8 cellular contexts compared by ENCODE assay signal in genomic region chr9:65675589-65676021, GRCh38. TPM values are rescaled to one million over a fixed set of nuclear protein-coding genes. Genes with fewer than 3 reads are reported as not detected.
DNase-seq lines count a peak whose midpoint lies in the region; TF ChIP-seq lines count a peak whose summit lies in the region.
"Not testable (repeated sequence)": the region's sequence is repeated elsewhere in the genome, so short reads cannot be mapped to it uniquely, and the experiment has no call there.

Gene ZNG1E (plus strand): TSS chr9:65675928. CDS start chr9:65675977, 49 bp downstream.

- H3K9ac ChIP-seq in neural cell (ENCODE audit: low read length), result not testable (repeated sequence)

- H3F3A ChIP-seq in neural cell (ENCODE audit: insufficient read depth, low read length, poor library complexity, severe bottlenecking), result not testable (repeated sequence)

- CTCF ChIA-PET in AG04449 (lab: Yijun Ruan, JAX), result not testable (repeated sequence)

- H3K9me3 Mint-ChIP-seq in activated T-cell treated with anti-CD3 and anti-CD28 coated beads, Interleukin-2, amount 50 U/mL, for 24 hours, result not testable (repeated sequence)

- POLR2A ChIA-PET in AG04449 (lab: Yijun Ruan, JAX), result not testable (repeated sequence)

- H3K4me3 ChIP-seq in AG04449 (ENCODE audit: low read depth, low read length) (peak within 1 kb of the TSS; percentile 62), H7 (ENCODE audit: insufficient read depth, low read depth, low read length) (peak within 1 kb of the TSS; percentile 38), coronary artery (peak within 1 kb of the TSS; percentile 69), right atrium auricular region (peak within 1 kb of the TSS; percentile 52 to 57), neural cell (ENCODE audit: low read length) (peak within 1 kb of the TSS; percentile 58)

- H3K4me1 Mint-ChIP-seq in activated T-cell treated with anti-CD3 and anti-CD28 coated beads, Interleukin-2, amount 50 U/mL, for 24 hours (ENCODE audit: low read depth), result not testable (repeated sequence)

- H3K9me3 ChIP-seq in right atrium auricular region; neural cell (ENCODE audit: low read length): not testable (repeated sequence)

- H3K27ac ChIP-seq in coronary artery (peak within 1 kb of the TSS; percentile 65 to 76), right atrium auricular region (peak within 1 kb of the TSS; percentile 58 to 63)
- not testable (repeated sequence) for H3K27ac ChIP-seq in neural cell (ENCODE audit: low read length)

- in situ Hi-C loops in SK-MEL-5 (cut with HindIII; ENCODE audit: low pct_unique_long_range_greater_than_20kb, low sequenced_read_pairs), result not testable (repeated sequence)

- not testable (repeated sequence) for H3K27me3 Mint-ChIP-seq in activated T-cell treated with anti-CD3 and anti-CD28 coated beads, Interleukin-2, amount 50 U/mL, for 24 hours

- not testable (repeated sequence) for H2AFZ ChIP-seq in neural cell (ENCODE audit: low read depth, low read length)

- peak within 1 kb of the TSS; percentile 77 for H3K4me3 Mint-ChIP-seq in activated T-cell treated with anti-CD3 and anti-CD28 coated beads, Interleukin-2, amount 50 U/mL, for 24 hours

- H4K20me1 ChIP-seq in neural cell (ENCODE audit: insufficient read depth), result not testable (repeated sequence)

- H3K4me2 ChIP-seq in neural cell (ENCODE audit: low read length), result not testable (repeated sequence)

- H3K36me3 ChIP-seq in H7 (replicated peaks; ENCODE audit: control insufficient read depth, insufficient read depth, low read length); right atrium auricular region; neural cell (ENCODE audit: insufficient read depth, low read length): not testable (repeated sequence)

- not testable (repeated sequence) for H3K79me2 ChIP-seq in neural cell (replicated peaks; ENCODE audit: insufficient read depth, low read length)

- not testable (repeated sequence) for H3K36me3 Mint-ChIP-seq in activated T-cell treated with anti-CD3 and anti-CD28 coated beads, Interleukin-2, amount 50 U/mL, for 24 hours (ENCODE audit: low read depth)

- H3K27me3 ChIP-seq in H7 (ENCODE audit: control insufficient read depth, insufficient read depth, low read length); right atrium auricular region; neural cell (ENCODE audit: insufficient read depth, low read depth, low read length): not testable (repeated sequence)

- peak within 1 kb of the TSS; percentile 89 for H3K27ac Mint-ChIP-seq in activated T-cell treated with anti-CD3 and anti-CD28 coated beads, Interleukin-2, amount 50 U/mL, for 24 hours

- TF ChIP-seq RAD21 in neural cell (conservative IDR thresholded peaks at IDR 0.05), result not testable (repeated sequence)

- not testable (repeated sequence) for TF ChIP-seq CTCF in AG04449 (IDR thresholded peaks at IDR 0.05; ENCODE audit: insufficient read depth, low read length, missing control alignments); coronary artery (IDR thresholded peaks at IDR 0.05); right atrium auricular region (IDR thresholded peaks at IDR 0.05); neural cell (IDR thresholded peaks at IDR 0.05; ENCODE audit: poor library complexity, severe bottlenecking)

- not testable (repeated sequence) for H3K4me1 ChIP-seq in right atrium auricular region

- H3K9me2 ChIP-seq in neural cell (ENCODE audit: insufficient read depth, low read length), result not testable (repeated sequence)

- not testable (repeated sequence) for TF ChIP-seq EP300 in neural cell (conservative IDR thresholded peaks at IDR 0.05; ENCODE audit: poor library complexity, severe bottlenecking)

- DNase-seq in AG04449 (ENCODE audit: low read depth, low spot score); coronary artery (ENCODE audit: low spot score): not testable (repeated sequence)
- peak; percentile 23 for DNase-seq in H7
- DNase-seq in SK-MEL-5 (ENCODE audit: low read depth, low spot score), result peak; percentile 5
- DNase-seq in activated T-cell treated with anti-CD3 and anti-CD28 coated beads, Interleukin-2, amount 50 U/mL, for 24 hours, result peak; percentile 73
- DNase-seq in right atrium auricular region (ENCODE audit: low spot score), result peak; percentile 59
- peak; percentile 12 to 23 for DNase-seq in stimulated activated CD4-positive, alpha-beta T cell treated with anti-CD3 and anti-CD28 coated beads, Interleukin-4, amount 100 ng/mL, for 48 hours (ENCODE audit: low read depth in 2 of 2)

TF ChIP-seq in neural cell, 6 proteins besides CTCF, POLR2A, EP300 and RAD21:
- peak; percentile 61 for TF ChIP-seq POLR2AphosphoS5 (IDR thresholded peaks at IDR 0.05)

RNA-seq across cellular contexts. Expression of gene ZNG1E, which starts in this region (rescaled TPM):
- total RNA-seq in H7 (2014; rRNA removed; shearing (Covaris generic)), result 12.5 and 16.1 TPM in 2 replicates
- 36.5 and 39.4 TPM in 2 replicates for total RNA-seq in SK-MEL-5 (2014; rRNA removed; shearing (Covaris generic))
- 14.4 and 22.3 TPM in 2 replicates for polyA plus RNA-seq in SK-MEL-5 (2015; cell fraction: cytosol; rRNA removed)
- 179 and 187 TPM in 2 replicates for polyA plus RNA-seq in SK-MEL-5 (2015; cell fraction: nucleus; rRNA removed)
- total RNA-seq in right atrium auricular region, result 10 to 100 TPM; 11.2 to 15.9 TPM
- polyA plus RNA-seq in neural cell, result 72.6 and 80.3 TPM in 2 replicates
- polyA minus RNA-seq in neural cell, result 52.6 and 69.2 TPM in 2 replicates
